In the genomic region with DNA sequence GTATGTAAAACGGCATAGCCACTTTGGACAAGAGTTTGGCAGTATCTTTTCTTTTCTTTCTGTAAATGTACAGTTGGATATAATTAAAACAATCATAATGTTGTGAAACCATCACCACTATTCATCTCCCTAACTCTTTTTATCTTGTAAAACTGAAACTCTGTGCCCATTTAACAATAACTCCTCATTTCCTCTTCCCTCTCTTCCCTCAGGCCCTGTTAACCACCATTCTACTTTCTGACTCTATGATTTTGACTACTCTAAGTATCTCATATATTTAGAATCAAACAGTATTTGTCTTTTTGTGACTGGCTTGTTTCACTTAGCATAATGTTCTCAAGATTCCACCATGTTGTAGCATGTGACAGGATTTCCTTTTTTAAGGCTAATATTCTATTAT, we compare ENCODE assay signal across 30 cellular contexts. TPM values are rescaled to one million over a fixed set of nuclear protein-coding genes. Genes with fewer than 3 reads are reported as not detected.
"Had no signal": no experiment of that assay in that cellular context is flagged by ENCODE, and none has a peak within 500 bp of the region (broad histone marks: within the 10 kb centered on the region; RNA-seq: fewer than 3 reads in every experiment).

No MANE protein-coding gene starts in this region.

- DNase-seq: activated CD4-positive, alpha-beta memory T cell treated with anti-CD3 and anti-CD28 coated beads for 36 hours; activated CD4-positive, alpha-beta T cell treated with anti-CD3 and anti-CD28 coated beads, Interleukin-2, amount 10 ng/mL, durations not matched to agents 7 days and 5 days; activated CD4-positive, CD25-positive, alpha-beta regulatory T cell treated with anti-CD3 and anti-CD28 coated beads, Interleukin-2, amount 50 U/mL, for 72 hours; activated CD8-positive, alpha-beta memory T cell treated with anti-CD3 and anti-CD28 coated beads for 24 hours; activated naive CD4-positive, alpha-beta T cell; activated T-cell treated with anti-CD3 and anti-CD28 coated beads, Interleukin-2, amount 50 U/mL, for 72 hours; aorta; caudate nucleus; Kasumi-1; KBM-7; NCI-H1105; NCI-H1436; NCI-H1694 treated with DMSO at 0.1 percent for 48 hours; NCI-H2029 treated with DMSO at 0.1 percent for 48 hours; NCI-H345; NCI-H510A; NCI-H526 treated with DMSO at 0.1 percent for 48 hours; NCI-H82; NK-92 treated with Interleukin-12 subunit alpha and Interleukin-12 subunit beta, amount 100 ng/mL, for 24 hours; PC-3; SHP77; SW 1271 had no signal

- H3K27me3 ChIP-seq: breast epithelium, SJSA1 had no signal

- H3K27ac ChIP-seq: breast epithelium, SJSA1 had no signal

- H3K4me3 Mint-ChIP-seq: activated CD4-positive, alpha-beta memory T cell treated with anti-CD3 and anti-CD28 coated beads for 36 hours; activated CD4-positive, alpha-beta T cell treated with anti-CD3 and anti-CD28 coated beads, Interleukin-2, amount 10 ng/mL, durations not matched to agents 7 days and 5 days; activated naive CD4-positive, alpha-beta T cell treated with anti-CD3 and anti-CD28 coated beads, Interleukin-2, amount 50 U/mL, for 24 hours; activated T-cell treated with anti-CD3 and anti-CD28 coated beads, Interleukin-2, amount 50 U/mL, for 72 hours; T-helper 2 cell treated with Interferon-gamma antibody and Interleukin-4, amounts not matched to agents 5 μg/mL and 100 μg/mL, for 36 hours; WTC11 had no signal

- H3K36me3 ChIP-seq: breast epithelium, SJSA1 had no signal

- H3K4me3 ChIP-seq: breast epithelium, SJSA1 had no signal

- H3K27ac Mint-ChIP-seq: activated CD4-positive, alpha-beta memory T cell treated with anti-CD3 and anti-CD28 coated beads for 36 hours; activated CD4-positive, alpha-beta T cell treated with anti-CD3 and anti-CD28 coated beads, Interleukin-2, amount 10 ng/mL, durations not matched to agents 7 days and 5 days; activated naive CD4-positive, alpha-beta T cell treated with anti-CD3 and anti-CD28 coated beads, Interleukin-2, amount 50 U/mL, for 24 hours; activated T-cell treated with anti-CD3 and anti-CD28 coated beads, Interleukin-2, amount 50 U/mL, for 72 hours; T-helper 2 cell treated with Interferon-gamma antibody and Interleukin-4, amounts not matched to agents 5 μg/mL and 100 μg/mL, for 36 hours; WTC11 had no signal

- H3K9me3 Mint-ChIP-seq: activated CD4-positive, alpha-beta memory T cell treated with anti-CD3 and anti-CD28 coated beads for 36 hours; activated CD4-positive, alpha-beta T cell treated with anti-CD3 and anti-CD28 coated beads, Interleukin-2, amount 10 ng/mL, durations not matched to agents 7 days and 5 days; activated naive CD4-positive, alpha-beta T cell treated with anti-CD3 and anti-CD28 coated beads, Interleukin-2, amount 50 U/mL, for 24 hours; activated T-cell treated with anti-CD3 and anti-CD28 coated beads, Interleukin-2, amount 50 U/mL, for 72 hours; T-helper 2 cell treated with Interferon-gamma antibody and Interleukin-4, amounts not matched to agents 5 μg/mL and 100 μg/mL, for 36 hours; WTC11 had no signal

- H3K4me1 Mint-ChIP-seq: activated naive CD4-positive, alpha-beta T cell treated with anti-CD3 and anti-CD28 coated beads, Interleukin-2, amount 50 U/mL, for 24 hours had no signal

- ATAC-seq: PC-3, SK-N-SH treated with all-trans-retinoic acid at 6 μM for 48 hours, WTC11 had no signal

- FAIRE-seq: RCC 7860 had no signal

- H3K36me3 Mint-ChIP-seq: activated CD4-positive, alpha-beta memory T cell treated with anti-CD3 and anti-CD28 coated beads for 36 hours; activated naive CD4-positive, alpha-beta T cell treated with anti-CD3 and anti-CD28 coated beads, Interleukin-2, amount 50 U/mL, for 24 hours; WTC11 had no signal

- H3K4me1 ChIP-seq: SJSA1 had no signal

- H3K9me3 ChIP-seq: breast epithelium, SJSA1 had no signal

RNA-seq across cellular contexts. Expression of a gene that starts 10.2 kb away (rescaled TPM):
- total RNA-seq: activated CD4-positive, alpha-beta memory T cell treated with anti-CD3 and anti-CD28 coated beads for 36 hours; SJSA1; T-helper 1 cell treated with Interleukin-12 subunit alpha and Interleukin-12 subunit beta and Interleukin-4 antibody, amounts not matched to agents 30 ng/mL and 1 ng/mL, for 36 hours had no signal
